ENCODE assay signal across 24 cellular contexts in the genomic region with DNA sequence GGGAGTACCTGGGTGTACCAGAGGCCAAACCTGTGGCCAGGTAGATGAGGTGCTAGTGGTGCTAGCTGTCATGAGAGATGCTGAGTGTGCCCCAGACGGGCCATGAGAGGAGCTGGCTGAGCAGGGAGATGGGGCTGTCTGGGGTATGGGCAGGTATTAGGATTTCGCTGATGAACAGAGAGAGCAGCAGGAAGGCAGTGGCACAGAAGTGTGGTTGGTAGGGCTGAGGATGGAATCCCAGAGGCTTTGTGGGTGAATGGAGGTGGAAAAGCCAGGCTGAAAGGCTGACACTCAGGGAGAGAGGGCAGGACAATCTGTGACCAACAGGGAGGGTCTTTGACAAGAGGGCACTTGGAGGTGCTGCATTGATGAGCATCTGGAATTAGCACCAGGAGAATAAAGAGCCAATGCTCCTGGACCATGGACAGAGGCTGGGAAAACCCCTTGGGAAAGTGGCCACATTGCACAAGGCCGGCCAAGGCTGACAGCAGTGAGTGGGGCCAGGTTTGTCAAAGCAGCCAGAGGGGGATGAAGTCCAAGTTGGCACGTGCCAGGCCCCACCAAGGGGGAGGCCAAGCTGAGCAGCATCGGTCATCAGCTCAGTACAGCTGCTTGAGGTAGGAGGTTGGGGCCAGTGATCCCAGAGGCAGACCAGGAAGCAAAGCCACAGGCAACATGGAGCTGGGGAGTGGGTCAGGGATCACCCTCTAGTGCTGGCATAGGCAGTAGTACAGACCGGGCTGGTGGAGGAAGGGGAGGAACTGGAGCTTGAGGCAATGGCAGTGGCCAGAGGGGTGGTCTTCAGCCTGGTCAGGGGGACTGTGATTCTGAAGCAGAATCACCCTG. TPM values are rescaled to one million over a fixed set of nuclear protein-coding genes. Genes with fewer than 3 reads are reported as not detected.
DNase-seq lines count a peak whose midpoint lies in the region; ATAC-seq, FAIRE-seq and TF ChIP-seq lines count a peak whose summit lies in the region.
"Had no signal": no experiment of that assay in that cellular context is flagged by ENCODE, and none has a peak within 500 bp of the region (broad histone marks: within the 10 kb centered on the region; RNA-seq: fewer than 3 reads in every experiment).

No MANE protein-coding gene starts in this region.

- WGBS in SK-N-SH (ENCODE audit: low lambda C conversion rate), result 60% methylated on average over 5 of the region's 6 CpGs
- 56% methylated on average over 6 of the region's 6 CpGs for WGBS in liver

- H3K79me2 ChIP-seq in SK-N-SH (ENCODE audit: insufficient read depth), result no peaks in the 10 kb centered on the region

- H3F3A ChIP-seq in SK-N-SH (replicated peaks; ENCODE audit: insufficient read depth), result peaks cover 4% of the 10 kb centered on the region

- H3K4me1 ChIP-seq in SK-N-SH (ENCODE audit: control insufficient read depth in 1 of 2, insufficient read depth in 2 of 2, low read depth in 1 of 2, low read length in 1 of 2), result no peaks in the 10 kb centered on the region; a peak in 1 of 4 replicates
- peaks cover 9 to 21% (median 15%) of the 10 kb centered on the region in 4 donors for H3K4me1 ChIP-seq in liver (ENCODE audit: control insufficient read depth in 4 of 4, insufficient read depth in 4 of 4, low read length in 3 of 4)
- H3K4me1 ChIP-seq: colonic mucosa, lower lobe of right lung had no signal

- DNase-seq in SK-N-SH, result no peak
- no peak for DNase-seq in bronchial epithelial cell (ENCODE audit: low read depth)
- peak; percentile 46 for DNase-seq in renal cortical epithelial cell (ENCODE audit: low read depth)
- DNase-seq in GF-D8 (lab: John Stamatoyannopoulos, UW), result no peak
- no peak for DNase-seq in NCI-H1436 (lab: John Stamatoyannopoulos, UW)
- DNase-seq: DMS79; GDM1; Kasumi-1; lower lobe of right lung; MV-4-11; NCI-H1436 treated with DMSO at 0.1 percent for 48 hours; NCI-H226; stimulated activated CD4-positive, alpha-beta T cell treated with anti-CD3 and anti-CD28 coated beads, Interleukin-1b, Interleukin-23, amount 100 ng/mL, for 48 hours had no signal

- H2AFZ ChIP-seq in SK-N-SH (ENCODE audit: low read depth), result no peak overlapping the region

- no peak overlapping the region for H3K4me3 ChIP-seq in SK-N-SH (ENCODE audit: low read depth in 2 of 2, low read length in 1 of 2)
- no peak overlapping the region for H3K4me3 ChIP-seq in bronchial epithelial cell (ENCODE audit: low read depth, low read length)
- no peak overlapping the region for H3K4me3 ChIP-seq in liver (ENCODE audit: low read depth in 1 of 3, low read length in 3 of 3)
- H3K4me3 ChIP-seq: cardiac muscle cell, colonic mucosa, lower lobe of right lung, mucosa of descending colon, thoracic aorta had no signal

- TF ChIP-seq EP300 in SK-N-SH (IDR thresholded peaks at IDR 0.05; ENCODE audit: borderline replicate concordance in 1 of 2, low read depth in 1 of 2, low read length in 1 of 2), result no peak

- H3K9me3 ChIP-seq in SK-N-SH, result no peaks in the 10 kb centered on the region
- no peaks in the 10 kb centered on the region for H3K9me3 ChIP-seq in liver (ENCODE audit: control insufficient read depth in 4 of 4, low read length in 3 of 4)
- H3K9me3 ChIP-seq: colonic mucosa, lower lobe of right lung, mucosa of descending colon, thoracic aorta had no signal

- H3K36me3 ChIP-seq in SK-N-SH (replicated peaks in 1 of 2; ENCODE audit: control insufficient read depth in 1 of 2, insufficient read depth in 2 of 2, low read length in 1 of 2) (peaks cover 0 to 4% of the 10 kb centered on the region in 2 experiments), bronchial epithelial cell (ENCODE audit: control insufficient read depth, insufficient read depth, low read length) (peaks cover 2% of the 10 kb centered on the region), liver (ENCODE audit: control insufficient read depth in 4 of 4, insufficient read depth in 3 of 4, low read depth in 1 of 4, low read length in 3 of 4) (no peaks in the 10 kb centered on the region)
- H3K36me3 ChIP-seq: colonic mucosa had no signal

- TF ChIP-seq RAD21 in SK-N-SH (IDR thresholded peaks at IDR 0.05; ENCODE audit: low read length) (no peak), liver (IDR thresholded peaks at IDR 0.05) (peak; percentile 37 to 70)

- POLR2A ChIA-PET in SK-N-SH (lab: Yijun Ruan, JAX), result interaction anchor here (0.9 to 1.4 kb wide), 2 partner anchors 18 to 52 kb away, joined by 3 to 4 read pairs; a partner anchor contains a TSS

- H3K27me3 ChIP-seq in SK-N-SH (ENCODE audit: insufficient read depth) (no peaks in the 10 kb centered on the region), bronchial epithelial cell (ENCODE audit: control insufficient read depth, insufficient read depth, low read length) (no peaks in the 10 kb centered on the region), liver (ENCODE audit: control insufficient read depth in 4 of 4, insufficient read depth in 4 of 4, low read length in 3 of 4) (no peaks in the 10 kb centered on the region)
- H3K27me3 ChIP-seq: cardiac muscle cell, colonic mucosa had no signal

- ATAC-seq in SK-N-SH treated with all-trans-retinoic acid at 6 μM for 48 hours (no peak), HG02571 (IDR thresholded peaks at IDR 0.05; ENCODE audit: unreplicated experiment) (no peak)

- no peak overlapping the region for H3K4me2 ChIP-seq in SK-N-SH

- H3K27ac ChIP-seq in SK-N-SH (ENCODE audit: low read depth in 2 of 2, low read length in 1 of 2), result no peak overlapping the region
- H3K27ac ChIP-seq in liver (ENCODE audit: low read depth in 1 of 2, low read length in 2 of 2), result no peak overlapping the region
- H3K27ac ChIP-seq: 22Rv1, cardiac muscle cell, colonic mucosa, epithelial cell of prostate, lower lobe of right lung, thoracic aorta had no signal

- CTCF ChIA-PET in SK-N-SH (lab: Yijun Ruan, JAX), result interaction anchor here (0.7 to 2.8 kb wide), 42 partner anchors 11 to 650 kb away, joined by 3 to 54 read pairs (median 7); a partner anchor contains a TSS

- H3K9ac ChIP-seq in SK-N-SH, result no peak overlapping the region
- no peak overlapping the region for H3K9ac ChIP-seq in liver (ENCODE audit: low read depth in 1 of 2, low read length in 2 of 2)

- H4K20me1 ChIP-seq in SK-N-SH (ENCODE audit: insufficient read depth), result no peaks in the 10 kb centered on the region

- FAIRE-seq in bronchial epithelial cell (lab: Jason Lieb, UNC), result peak; percentile 47
- FAIRE-seq: H1, urothelium cell line had no signal

- H3K9me2 ChIP-seq in SK-N-SH, result no peaks in the 10 kb centered on the region

- TF ChIP-seq CTCF in SK-N-SH (IDR thresholded peaks at IDR 0.05) (no peak), bronchial epithelial cell (IDR thresholded peaks at IDR 0.05; ENCODE audit: insufficient read depth, low read length, severe bottlenecking) (no peak), liver (IDR thresholded peaks at IDR 0.05; ENCODE audit: low read depth, low read length, missing input control) (no peak)

TF ChIP-seq in SK-N-SH, 30 proteins besides CTCF, POLR2A, EP300 and RAD21 (continues in another document):
- TF ChIP-seq MXI1 (IDR thresholded peaks at IDR 0.05; ENCODE audit: low read depth, low read length) (no peak), TEAD4 (IDR thresholded peaks at IDR 0.05; ENCODE audit: borderline replicate concordance, insufficient read depth) (no peak)

TF ChIP-seq in SK-N-SH treated with all-trans-retinoic acid at 6 μM for 48 hours, 23 proteins besides CTCF, POLR2A, EP300 and RAD21 (continues in another document):
- TF ChIP-seq ZFP30 (CRISPR knock-in tag; IDR thresholded peaks at IDR 0.05) (no peak), ZNF8 (CRISPR knock-in tag; IDR thresholded peaks at IDR 0.05) (no peak), RARB (CRISPR knock-in tag; IDR thresholded peaks at IDR 0.05) (no peak), TOX (CRISPR knock-in tag; IDR thresholded peaks at IDR 0.05; ENCODE audit: borderline replicate concordance) (no peak), ISL1 (CRISPR knock-in tag; IDR thresholded peaks at IDR 0.05) (no peak), ZNF70 (CRISPR knock-in tag; IDR thresholded peaks at IDR 0.05) (no peak), OSR1 (CRISPR knock-in tag; IDR thresholded peaks at IDR 0.05) (no peak)

TF ChIP-seq in liver, 16 proteins besides CTCF, POLR2A, EP300 and RAD21 (continues in another document):
- TF ChIP-seq RXRA (IDR thresholded peaks at IDR 0.05) (peak; percentile 85 to 97), FOXA2 (IDR thresholded peaks at IDR 0.05) (no peak), YY1 (IDR thresholded peaks at IDR 0.05) (no peak), FOXA1 (IDR thresholded peaks at IDR 0.05) (no peak), NR2F2 (IDR thresholded peaks at IDR 0.05) (no peak)

RNA-seq across cellular contexts. Expression of a gene that starts 19.7 kb away (rescaled TPM):
- polyA plus RNA-seq in SK-N-SH (2012; rRNA removed) (0.21 and 0.57 TPM in 2 replicates), liver (10 to 100 TPM; 22.9 to 86.8 TPM)
- 0.09 and 0.13 TPM in 2 replicates for polyA plus RNA-seq in SK-N-SH (2012; cell fraction: cytosol; rRNA removed)
- 3.6 and 5.6 TPM in 2 replicates for polyA plus RNA-seq in SK-N-SH (2012; cell fraction: nucleus; rRNA removed)
- total RNA-seq in bronchial epithelial cell (0.38 and 0.53 TPM in 2 replicates), liver (100 to 1,000 TPM in 1 of 2 donors, 10 to 100 TPM in 1; 33.8 to 253 TPM), renal cortical epithelial cell (13.4 and 39.4 TPM in 2 replicates)
- total RNA-seq: H1 had no signal
- polyA plus RNA-seq: cardiac muscle cell had no signal

RNA-seq across cellular contexts. Expression of a gene that starts 31.6 kb away (rescaled TPM):
- polyA plus RNA-seq in SK-N-SH (2012; rRNA removed) (8.9 and 14.5 TPM in 2 replicates), liver (1 to 10 TPM in 1 of 2 donors, under 1 TPM in 1; 0.45 to 1.4 TPM)
- 1.8 and 2.7 TPM in 2 replicates for polyA plus RNA-seq in SK-N-SH (2012; cell fraction: cytosol; rRNA removed)
- polyA plus RNA-seq in SK-N-SH (2012; cell fraction: nucleus; rRNA removed), result 112 and 128 TPM in 2 replicates
- total RNA-seq in bronchial epithelial cell (5.0 and 5.6 TPM in 2 replicates), liver (1 to 10 TPM; 2.6 to 5.6 TPM), renal cortical epithelial cell (3.3 and 10.9 TPM in 2 replicates)

RNA-seq across cellular contexts. Expression of a gene that starts 51.7 kb away (rescaled TPM):
- polyA plus RNA-seq in SK-N-SH (2012; rRNA removed) (34.0 and 42.4 TPM in 2 replicates), liver (1 to 10 TPM; 3.3 to 4.3 TPM)
- 35.9 and 38.3 TPM in 2 replicates for polyA plus RNA-seq in SK-N-SH (2012; cell fraction: cytosol; rRNA removed)
- polyA plus RNA-seq in SK-N-SH (2012; cell fraction: nucleus; rRNA removed), result 13.9 and 19.1 TPM in 2 replicates
- total RNA-seq in bronchial epithelial cell (22.6 and 23.8 TPM in 2 replicates), liver (10 to 100 TPM in 1 of 2 donors, 1 to 10 TPM in 1; 5.3 to 24.3 TPM), renal cortical epithelial cell (34.2 and 37.3 TPM in 2 replicates)
